Comparison of ENCODE assay signal across 1 cellular context in the genomic region with DNA sequence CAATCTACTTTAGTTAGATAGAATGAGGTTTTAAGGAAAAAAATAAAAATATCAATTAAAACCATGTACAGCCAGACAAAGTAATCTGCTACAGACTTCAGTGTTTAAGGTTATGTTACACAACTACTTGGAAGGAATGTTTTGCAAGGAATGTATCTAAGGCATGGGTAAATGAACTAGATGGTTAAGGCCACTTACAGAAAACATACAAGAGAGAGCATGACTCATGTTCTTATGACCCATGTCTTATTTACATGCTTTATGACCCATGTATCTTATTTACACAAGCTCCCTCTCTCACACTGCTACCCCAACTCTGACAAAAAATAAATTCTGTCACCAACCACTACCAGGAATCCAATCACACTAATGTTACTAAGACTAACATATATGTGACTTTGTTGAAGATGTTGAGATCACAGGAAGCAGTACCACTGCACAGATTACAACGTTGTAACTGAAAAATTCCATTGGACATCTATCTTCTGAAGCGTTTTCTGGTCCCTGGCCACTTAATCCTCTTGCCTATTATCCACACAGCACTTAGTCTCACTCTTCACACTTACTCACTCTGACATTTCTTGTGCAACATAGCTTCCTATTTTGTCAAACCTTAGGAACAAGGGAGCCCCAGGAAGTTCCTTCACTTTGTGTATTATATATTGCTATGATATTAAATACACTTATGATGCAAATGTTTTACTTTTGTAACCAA.
TF ChIP-seq lines count a peak whose summit lies in the region.

No MANE protein-coding gene starts in this region.

TF ChIP-seq in HepG2, 621 proteins besides CTCF, POLR2A, EP300 and RAD21 (continued from another document):
- TF ChIP-seq, protein P1, sequence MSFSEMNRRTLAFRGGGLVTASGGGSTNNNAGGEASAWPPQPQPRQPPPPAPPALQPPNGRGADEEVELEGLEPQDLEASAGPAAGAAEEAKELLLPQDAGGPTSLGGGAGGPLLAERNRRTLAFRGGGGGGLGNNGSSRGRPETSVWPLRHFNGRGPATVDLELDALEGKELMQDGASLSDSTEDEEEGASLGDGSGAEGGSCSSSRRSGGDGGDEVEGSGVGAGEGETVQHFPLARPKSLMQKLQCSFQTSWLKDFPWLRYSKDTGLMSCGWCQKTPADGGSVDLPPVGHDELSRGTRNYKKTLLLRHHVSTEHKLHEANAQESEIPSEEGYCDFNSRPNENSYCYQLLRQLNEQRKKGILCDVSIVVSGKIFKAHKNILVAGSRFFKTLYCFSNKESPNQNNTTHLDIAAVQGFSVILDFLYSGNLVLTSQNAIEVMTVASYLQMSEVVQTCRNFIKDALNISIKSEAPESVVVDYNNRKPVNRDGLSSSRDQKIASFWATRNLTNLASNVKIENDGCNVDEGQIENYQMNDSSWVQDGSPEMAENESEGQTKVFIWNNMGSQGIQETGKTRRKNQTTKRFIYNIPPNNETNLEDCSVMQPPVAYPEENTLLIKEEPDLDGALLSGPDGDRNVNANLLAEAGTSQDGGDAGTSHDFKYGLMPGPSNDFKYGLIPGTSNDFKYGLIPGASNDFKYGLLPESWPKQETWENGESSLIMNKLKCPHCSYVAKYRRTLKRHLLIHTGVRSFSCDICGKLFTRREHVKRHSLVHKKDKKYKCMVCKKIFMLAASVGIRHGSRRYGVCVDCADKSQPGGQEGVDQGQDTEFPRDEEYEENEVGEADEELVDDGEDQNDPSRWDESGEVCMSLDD (CRISPR knock-in tag; IDR thresholded peaks at IDR 0.05; ENCODE audit: borderline replicate concordance): no peak
- TF ChIP-seq ZNF672 (CRISPR knock-in tag; IDR thresholded peaks at IDR 0.05) (no peak), ZNF816 (CRISPR knock-in tag; IDR thresholded peaks at IDR 0.05; ENCODE audit: borderline replicate concordance) (no peak), ZNF605 (CRISPR knock-in tag; IDR thresholded peaks at IDR 0.05) (no peak)
